14 cellular contexts compared by ENCODE assay signal in genomic region chr7:55539380-55539779, GRCh38. TPM values are rescaled to one million over a fixed set of nuclear protein-coding genes. Genes with fewer than 3 reads are reported as not detected.
DNase-seq lines count a peak whose midpoint lies in the region; ATAC-seq and TF ChIP-seq lines count a peak whose summit lies in the region.
"Had no signal": no experiment of that assay in that cellular context is flagged by ENCODE, and none has a peak within 500 bp of the region (broad histone marks: within the 10 kb centered on the region; RNA-seq: fewer than 3 reads in every experiment).

No MANE protein-coding gene starts in this region.

- H2AFZ ChIP-seq in mesenchymal stem cell (ENCODE audit: low read depth, low read length), result no peak overlapping the region
- H2AFZ ChIP-seq: GM23248 had no signal

- CTCF ChIA-PET in activated B cell treated with CpG ODN at 0.5 μM for 24 hours (lab: Charles Lee), result interaction anchor here (1.3 kb wide), 1 partner anchor 8 kb away, joined by 3 read pairs; no protein-coding TSS in a partner anchor

- peak overlapping the region in 1 of 2 experiments; percentile 83 for H3K4ac ChIP-seq in mesenchymal stem cell (ENCODE audit: low read depth in 1 of 2, low read length in 2 of 2)

- WGBS in mesenchymal stem cell, result 54% methylated on average over 3 of the region's 3 CpGs

- peak overlapping the region; percentile 59 for H3K27ac Mint-ChIP-seq in activated B cell treated with CpG ODN at 0.5 μM for 24 hours
- H3K27ac Mint-ChIP-seq: activated naive CD8-positive, alpha-beta T cell treated with anti-CD3 and anti-CD28 coated beads, Interleukin-2, amount 10 ng/mL, durations not matched to agents 7 days and 5 days had no signal

- no peak overlapping the region for H2BK15ac ChIP-seq in mesenchymal stem cell (ENCODE audit: low read depth, poor library complexity, severe bottlenecking)

- H3K4me2 ChIP-seq in mesenchymal stem cell (ENCODE audit: low read length, poor library complexity, severe bottlenecking), result peak overlapping the region; percentile 15

- TF ChIP-seq CTCF in activated B cell treated with CpG ODN at 0.5 μM for 24 hours (IDR thresholded peaks at IDR 0.05), result no peak

- no peaks in the 10 kb centered on the region for H3K27me3 Mint-ChIP-seq in activated B cell treated with CpG ODN at 0.5 μM for 24 hours
- H3K27me3 Mint-ChIP-seq: activated naive CD8-positive, alpha-beta T cell treated with anti-CD3 and anti-CD28 coated beads, Interleukin-2, amount 10 ng/mL, durations not matched to agents 7 days and 5 days had no signal

- no peak for ATAC-seq in activated B cell treated with CpG ODN at 0.5 μM for 24 hours (ENCODE audit: low read depth)
- no peak for ATAC-seq in GM21717 (IDR thresholded peaks at IDR 0.05; ENCODE audit: unreplicated experiment)
- no peak for ATAC-seq in GM19463 (IDR thresholded peaks at IDR 0.05; ENCODE audit: unreplicated experiment)
- ATAC-seq: upper lobe of right lung had no signal

- intact Hi-C loops in activated B cell treated with CpG ODN at 0.5 μM for 24 hours (cut with micrococcal nuclease), result loop anchor here (1.0 kb wide), 1 partner anchor 8 kb away; no protein-coding TSS in a partner anchor

- H3K4me3 Mint-ChIP-seq in activated B cell treated with CpG ODN at 0.5 μM for 24 hours, result peak overlapping the region; percentile 47
- H3K4me3 Mint-ChIP-seq: activated naive CD8-positive, alpha-beta T cell treated with anti-CD3 and anti-CD28 coated beads, Interleukin-2, amount 10 ng/mL, durations not matched to agents 7 days and 5 days had no signal

- no peak overlapping the region for H2BK120ac ChIP-seq in mesenchymal stem cell (ENCODE audit: low read depth, low read length)

- H3K4me1 Mint-ChIP-seq in activated B cell treated with CpG ODN at 0.5 μM for 24 hours, result peaks cover 88% of the 10 kb centered on the region

- H2BK12ac ChIP-seq in mesenchymal stem cell (ENCODE audit: low read length in 2 of 2), result peak overlapping the region; percentile 34 to 73

- H3K18ac ChIP-seq in mesenchymal stem cell (ENCODE audit: low read depth in 1 of 2, low read length in 2 of 2), result peak overlapping the region in 1 of 2 experiments; percentile 74

- no peak overlapping the region for H3K14ac ChIP-seq in mesenchymal stem cell (ENCODE audit: low read length in 2 of 2)

- H3K27me3 ChIP-seq in HUES6 (ENCODE audit: control insufficient read depth, insufficient read depth, low read length), result no peaks in the 10 kb centered on the region
- no peaks in the 10 kb centered on the region for H3K27me3 ChIP-seq in mesenchymal stem cell (ENCODE audit: control insufficient read depth in 1 of 2, insufficient read depth in 1 of 2, low read length in 2 of 2)
- H3K27me3 ChIP-seq: upper lobe of right lung had no signal

- POLR2A ChIA-PET in activated B cell treated with CpG ODN at 0.5 μM for 24 hours (lab: Charles Lee), result interaction anchor here (1.3 to 22.9 kb wide), 5 partner anchors 8 to 30 kb away, joined by 4 to 651 read pairs (median 20); partner anchors contain the start of gene VOPP1

- DNase-seq in NCI-H1417 (lab: John Stamatoyannopoulos, UW) (peak in 2 of 3 experiments; percentile 19 to 50), NCI-H1417 treated with DMSO at 0.1 percent for 48 hours (lab: John Stamatoyannopoulos, UW) (no peak), activated B cell treated with CpG ODN at 0.5 μM for 24 hours (no peak), mesenchymal stem cell (peak; percentile 21), SKM-1 treated with dmso at 0.1 percent for 144 hours (lab: John Stamatoyannopoulos, UW; ENCODE audit: unreplicated experiment) (no peak)
- DNase-seq: 8988T; activated naive CD8-positive, alpha-beta T cell treated with anti-CD3 and anti-CD28 coated beads, Interleukin-2, amount 10 ng/mL, durations not matched to agents 7 days and 5 days; GM23248; NCI-H446 treated with DMSO at 0.1 percent for 48 hours; stimulated activated CD8-positive, alpha-beta memory T cell treated with anti-CD3 and anti-CD28 coated beads, Interleukin-4, amount 100 ng/mL, for 48 hours; upper lobe of right lung had no signal

- H3K4me1 ChIP-seq in HUES6 (ENCODE audit: control insufficient read depth, insufficient read depth, low read length), result peaks cover 54% of the 10 kb centered on the region
- H3K4me1 ChIP-seq in mesenchymal stem cell (ENCODE audit: control insufficient read depth, insufficient read depth, low read depth, low read length), result peaks cover 39% of the 10 kb centered on the region

- H4K8ac ChIP-seq in mesenchymal stem cell (ENCODE audit: low read length), result no peak overlapping the region

- peaks cover 71% of the 10 kb centered on the region for H3K36me3 Mint-ChIP-seq in activated B cell treated with CpG ODN at 0.5 μM for 24 hours (ENCODE audit: low read depth)

- peaks cover 3% of the 10 kb centered on the region for H3K79me1 ChIP-seq in mesenchymal stem cell (replicated peaks; ENCODE audit: low read length, poor library complexity, severe bottlenecking)

- H3K36me3 ChIP-seq in HUES6 (ENCODE audit: control insufficient read depth, insufficient read depth, low read length), result no peaks in the 10 kb centered on the region
- H3K36me3 ChIP-seq in mesenchymal stem cell (ENCODE audit: control insufficient read depth in 1 of 2, insufficient read depth in 2 of 2, low read depth in 1 of 2, low read length in 2 of 2), result peaks cover 7 to 10% of the 10 kb centered on the region in 2 experiments
- H3K36me3 ChIP-seq: upper lobe of right lung had no signal

- H3K9ac ChIP-seq in HUES6 (ENCODE audit: low read length) (no peak overlapping the region), mesenchymal stem cell (ENCODE audit: low read length) (no peak overlapping the region)
- H3K9ac ChIP-seq: GM23248 had no signal

- no peak overlapping the region for H3K23ac ChIP-seq in mesenchymal stem cell (ENCODE audit: low read length in 2 of 2)

- no peak overlapping the region for H4K91ac ChIP-seq in mesenchymal stem cell (ENCODE audit: low read length)

- H3K27ac ChIP-seq in HUES6 (ENCODE audit: low read depth, low read length) (no peak overlapping the region), mesenchymal stem cell (ENCODE audit: low read length, poor library complexity, severe bottlenecking) (peak overlapping the region; percentile 71)
- H3K27ac ChIP-seq: GM23248, upper lobe of right lung had no signal

- H3K9me3 ChIP-seq in HUES6 (ENCODE audit: control insufficient read depth, insufficient read depth, low read depth, low read length) (no peaks in the 10 kb centered on the region), mesenchymal stem cell (ENCODE audit: control insufficient read depth, low read length) (no peaks in the 10 kb centered on the region)
- H3K9me3 ChIP-seq: upper lobe of right lung had no signal

- H3K9me3 Mint-ChIP-seq in activated B cell treated with CpG ODN at 0.5 μM for 24 hours, result no peaks in the 10 kb centered on the region

- H2BK5ac ChIP-seq in mesenchymal stem cell (ENCODE audit: low read depth, low read length, poor library complexity, severe bottlenecking), result no peak overlapping the region

- H2AK5ac ChIP-seq in mesenchymal stem cell (ENCODE audit: low read length, severe bottlenecking), result no peak overlapping the region

- peak overlapping the region; percentile 3; the same call in 1 of the 2 replicates for H3K4me3 ChIP-seq in HUES6 (ENCODE audit: low read depth, low read length)
- no peak overlapping the region for H3K4me3 ChIP-seq in mesenchymal stem cell (ENCODE audit: insufficient read depth in 1 of 2, low read depth in 1 of 2, low read length in 2 of 2)
- H3K4me3 ChIP-seq: GM23248, upper lobe of right lung had no signal

RNA-seq across cellular contexts. Expression of gene VOPP1, which starts 32.9 kb away (rescaled TPM):
- 403 and 438 TPM in 2 replicates for total RNA-seq in activated B cell treated with CpG ODN at 0.5 μM for 24 hours
- 37.0 TPM for polyA plus RNA-seq in mesenchymal stem cell (2013, experiment 1 of 2)
- polyA plus RNA-seq in mesenchymal stem cell (2013, experiment 2 of 2), result 37.8 TPM

Comparison
In these comparisons a context has a peak if more than half of its experiments do, and no peak if none do; other contexts are left out.
1. DNase-seq: peak in NCI-H1417 (2 of 3) and mesenchymal stem cell (single experiment); none in NCI-H1417 treated with DMSO at 0.1 percent for 48 hours (single experiment), activated B cell treated with CpG ODN at 0.5 μM for 24 hours (single experiment) and SKM-1 treated with dmso at 0.1 percent for 144 hours (single experiment).